In the genomic region with DNA sequence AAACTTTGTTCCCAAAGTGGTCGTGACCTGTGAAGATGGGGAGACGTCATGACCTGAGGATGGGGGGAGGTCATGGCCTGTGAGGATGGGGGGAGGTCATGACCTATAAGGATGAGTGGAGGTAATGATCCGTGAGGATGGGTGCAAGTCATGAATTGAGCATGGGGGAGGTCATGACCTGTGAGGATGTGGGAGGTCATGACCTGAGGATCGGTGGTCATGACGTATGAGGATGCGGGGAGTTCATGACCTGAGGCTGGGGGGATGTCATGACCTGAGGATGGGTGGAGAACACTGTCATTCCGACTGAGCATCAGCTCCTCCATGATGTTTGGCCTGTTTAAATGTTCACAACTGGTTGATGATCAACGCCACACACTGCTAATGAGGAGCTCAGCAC, we compare ENCODE assay signal across 25 cellular contexts. TPM values are rescaled to one million over a fixed set of nuclear protein-coding genes. Genes with fewer than 3 reads are reported as not detected.
DNase-seq lines count a peak whose midpoint lies in the region; ATAC-seq and TF ChIP-seq lines count a peak whose summit lies in the region.
"Had no signal": no experiment of that assay in that cellular context is flagged by ENCODE, and none has a peak within 500 bp of the region (broad histone marks: within the 10 kb centered on the region; RNA-seq: fewer than 3 reads in every experiment).

No MANE protein-coding gene starts in this region.

- H3K36me3 Mint-ChIP-seq in activated T-helper 1 cell treated with anti-CD3 and anti-CD28 coated beads, Interleukin-12 subunit alpha, Interleukin-12 subunit beta, Interleukin-2, Interleukin-4 antibody, amounts not matched to agents 30 ng/mL and 10 ng/mL and 1 ng/mL, durations not matched to agents 14 hours and 24 hours and 36 hours (ENCODE audit: low read depth), result peaks cover 1% of the 10 kb centered on the region
- peaks cover 27% of the 10 kb centered on the region for H3K36me3 Mint-ChIP-seq in effector memory CD8-positive, alpha-beta T cell (ENCODE audit: insufficient read depth)
- peaks cover 8% of the 10 kb centered on the region for H3K36me3 Mint-ChIP-seq in neural crest cell (ENCODE audit: low read depth)
- no peaks in the 10 kb centered on the region for H3K36me3 Mint-ChIP-seq in activated T-helper 17 cell treated with anti-CD3 and anti-CD28 coated beads, Interleukin-2, amount 50 U/mL, for 72 hours (ENCODE audit: low read depth)

- no peak overlapping the region for H3K4me3 ChIP-seq in PC-3 (ENCODE audit: low read length)
- H3K4me3 ChIP-seq in H7 (ENCODE audit: insufficient read depth, low read depth, low read length), result no peak overlapping the region
- H3K4me3 ChIP-seq in thyroid gland (replicated peaks in 1 of 3), result no peak overlapping the region
- H3K4me3 ChIP-seq: A549; BLaER1 treated with 17β-estradiol and CSF1 and Interleukin-3, amounts not matched to agents 10 nM and 100 nM; GM23338; HAP-1 had no signal

- TF ChIP-seq POLR2A in thyroid gland (IDR thresholded peaks at IDR 0.05), result no peak

- intact Hi-C loops in PC-3 (cut with micrococcal nuclease), result no loop called here
- intact Hi-C loops in activated T-helper 1 cell treated with anti-CD3 and anti-CD28 coated beads, Interleukin-12 subunit alpha, Interleukin-12 subunit beta, Interleukin-2, Interleukin-4 antibody, amounts not matched to agents 30 ng/mL and 10 ng/mL and 1 ng/mL, durations not matched to agents 14 hours and 24 hours and 36 hours (cut with micrococcal nuclease), result loop anchor here (5.0 kb wide), 1 partner anchor 158 kb away; a partner anchor contains a TSS
- intact Hi-C loops in thyroid gland (cut with DNase I), result loop anchor here (5.0 kb wide), 2 partner anchors 228 to 243 kb away; a partner anchor contains a TSS

- CTCF ChIA-PET in PC-3 (lab: Charles Lee), result no interaction called here

- H3K27me3 ChIP-seq in PC-3 (ENCODE audit: low read length), result no peaks in the 10 kb centered on the region
- no peaks in the 10 kb centered on the region for H3K27me3 ChIP-seq in H7 (ENCODE audit: control insufficient read depth, insufficient read depth, low read length)
- no peaks in the 10 kb centered on the region for H3K27me3 ChIP-seq in thyroid gland
- H3K27me3 ChIP-seq: BLaER1 treated with 17β-estradiol and CSF1 and Interleukin-3, amounts not matched to agents 10 nM and 100 nM had no signal

- no peak overlapping the region for H3K27ac ChIP-seq in PC-3 (ENCODE audit: low read length)
- H3K27ac ChIP-seq in thyroid gland, result no peak overlapping the region
- H3K27ac ChIP-seq: A549; BLaER1 treated with 17β-estradiol and CSF1 and Interleukin-3, amounts not matched to agents 10 nM and 100 nM; HL-60 had no signal

- no peak overlapping the region for H2AFZ ChIP-seq in PC-3 (ENCODE audit: low read length)
- H2AFZ ChIP-seq: GM23338 had no signal

- no peaks in the 10 kb centered on the region for H3F3A ChIP-seq in PC-3 (ENCODE audit: low read length, unreplicated experiment)

- H3K79me2 ChIP-seq in PC-3 (ENCODE audit: low read length), result no peaks in the 10 kb centered on the region

- no peaks in the 10 kb centered on the region for H3K9me3 Mint-ChIP-seq in activated T-helper 1 cell treated with anti-CD3 and anti-CD28 coated beads, Interleukin-12 subunit alpha, Interleukin-12 subunit beta, Interleukin-2, Interleukin-4 antibody, amounts not matched to agents 30 ng/mL and 10 ng/mL and 1 ng/mL, durations not matched to agents 14 hours and 24 hours and 36 hours
- no peaks in the 10 kb centered on the region for H3K9me3 Mint-ChIP-seq in effector memory CD8-positive, alpha-beta T cell
- H3K9me3 Mint-ChIP-seq in neural crest cell, result no peaks in the 10 kb centered on the region
- no peaks in the 10 kb centered on the region for H3K9me3 Mint-ChIP-seq in activated T-helper 17 cell treated with anti-CD3 and anti-CD28 coated beads, Interleukin-2, amount 50 U/mL, for 72 hours
- H3K9me3 Mint-ChIP-seq: CD4-positive, alpha-beta T cell; GM23338 had no signal

- H3K4me1 Mint-ChIP-seq in activated T-helper 1 cell treated with anti-CD3 and anti-CD28 coated beads, Interleukin-12 subunit alpha, Interleukin-12 subunit beta, Interleukin-2, Interleukin-4 antibody, amounts not matched to agents 30 ng/mL and 10 ng/mL and 1 ng/mL, durations not matched to agents 14 hours and 24 hours and 36 hours (ENCODE audit: low read depth), result peaks cover 7% of the 10 kb centered on the region
- H3K4me1 Mint-ChIP-seq in effector memory CD8-positive, alpha-beta T cell (ENCODE audit: low read depth in 2 of 2), result peaks cover 10 to 14% of the 10 kb centered on the region in 2 donors
- peaks cover 16% of the 10 kb centered on the region for H3K4me1 Mint-ChIP-seq in neural crest cell
- peaks cover 4% of the 10 kb centered on the region for H3K4me1 Mint-ChIP-seq in activated T-helper 17 cell treated with anti-CD3 and anti-CD28 coated beads, Interleukin-2, amount 50 U/mL, for 72 hours

- no peaks in the 10 kb centered on the region for H3K9me3 ChIP-seq in PC-3 (ENCODE audit: low read length)
- no peaks in the 10 kb centered on the region for H3K9me3 ChIP-seq in thyroid gland
- H3K9me3 ChIP-seq: A549; BLaER1 treated with 17β-estradiol and CSF1 and Interleukin-3, amounts not matched to agents 10 nM and 100 nM; HAP-1 had no signal

- H3K9me2 ChIP-seq in PC-3 (replicated peaks; ENCODE audit: low read length), result no peaks in the 10 kb centered on the region

- ATAC-seq in PC-3, result no peak
- no peak for ATAC-seq in effector memory CD8-positive, alpha-beta T cell (replicated peaks)
- ATAC-seq in activated T-helper 17 cell treated with anti-CD3 and anti-CD28 coated beads, Interleukin-2, amount 50 U/mL, for 72 hours (replicated peaks), result no peak
- ATAC-seq: A549, GM23338 had no signal

- WGBS in thyroid gland, 2 donors, result 74 to 90% methylated on average over 8 of the region's 8 CpGs

- no peaks in the 10 kb centered on the region for H4K20me1 ChIP-seq in PC-3 (ENCODE audit: low read length)

- no peaks in the 10 kb centered on the region for H3K36me3 ChIP-seq in PC-3 (ENCODE audit: low read depth, low read length)
- H3K36me3 ChIP-seq in H7 (replicated peaks; ENCODE audit: control insufficient read depth, insufficient read depth, low read length), result peaks cover 3% of the 10 kb centered on the region
- H3K36me3 ChIP-seq in thyroid gland, result no peaks in the 10 kb centered on the region
- H3K36me3 ChIP-seq: HAP-1 had no signal

- no TSS peak for BruUV-seq in PC-3 (replicated peaks; lab: Mats Ljungman, UMichigan)

- POLR2A ChIA-PET in PC-3 (lab: Charles Lee; ENCODE audit: unreplicated experiment), result no interaction called here

- TF ChIP-seq CTCF in PC-3 (conservative IDR thresholded peaks at IDR 0.05; ENCODE audit: low read depth, low read length) (no peak), neural crest cell (conservative IDR thresholded peaks at IDR 0.05) (no peak), thyroid gland (IDR thresholded peaks at IDR 0.05) (no peak)

- no peak for DNase-seq in PC-3
- DNase-seq in activated T-helper 1 cell treated with anti-CD3 and anti-CD28 coated beads, Interleukin-12 subunit alpha, Interleukin-12 subunit beta, Interleukin-2, Interleukin-4 antibody, amounts not matched to agents 30 ng/mL and 10 ng/mL and 1 ng/mL, durations not matched to agents 14 hours and 24 hours and 36 hours (ENCODE audit: low spot score), result no peak
- DNase-seq in effector memory CD8-positive, alpha-beta T cell, result no peak
- no peak for DNase-seq in neural crest cell (ENCODE audit: low read depth, low spot score)
- DNase-seq in H7, result no peak
- no peak for DNase-seq in NCI-H1417 (lab: John Stamatoyannopoulos, UW)
- DNase-seq in thyroid gland, result no peak
- DNase-seq: AML-193; CD4-positive, alpha-beta T cell; MV-4-11; NCI-H1105; NCI-H146; NCI-H2029; NCI-H446; NCI-H524 treated with DMSO at 0.1 percent for 48 hours; NCI-H82; NK-92 treated with Interleukin-12 subunit alpha and Interleukin-12 subunit beta, amount 100 ng/mL, for 24 hours; RPMI8226; SHP77 treated with DMSO at 0.1 percent for 48 hours had no signal

- H3K4me2 ChIP-seq in PC-3 (ENCODE audit: low read length), result peak overlapping the region; percentile 44
- H3K4me2 ChIP-seq: A549; BLaER1 treated with 17β-estradiol and CSF1 and Interleukin-3, amounts not matched to agents 10 nM and 100 nM; GM23338 had no signal

- peaks cover 6% of the 10 kb centered on the region for H3K27me3 Mint-ChIP-seq in activated T-helper 1 cell treated with anti-CD3 and anti-CD28 coated beads, Interleukin-12 subunit alpha, Interleukin-12 subunit beta, Interleukin-2, Interleukin-4 antibody, amounts not matched to agents 30 ng/mL and 10 ng/mL and 1 ng/mL, durations not matched to agents 14 hours and 24 hours and 36 hours (ENCODE audit: insufficient read depth)
- no peaks in the 10 kb centered on the region for H3K27me3 Mint-ChIP-seq in effector memory CD8-positive, alpha-beta T cell
- H3K27me3 Mint-ChIP-seq in neural crest cell (ENCODE audit: low read depth), result no peaks in the 10 kb centered on the region
- H3K27me3 Mint-ChIP-seq in activated T-helper 17 cell treated with anti-CD3 and anti-CD28 coated beads, Interleukin-2, amount 50 U/mL, for 72 hours, result no peaks in the 10 kb centered on the region
- H3K27me3 Mint-ChIP-seq: CD4-positive, alpha-beta T cell had no signal

- peaks cover 25% of the 10 kb centered on the region for H3K4me1 ChIP-seq in PC-3 (ENCODE audit: insufficient read depth, low read length)
- H3K4me1 ChIP-seq in thyroid gland, result peaks cover 5 to 10% of the 10 kb centered on the region in 2 donors
- H3K4me1 ChIP-seq: A549, HAP-1 had no signal

- no peak overlapping the region for H3K4me3 Mint-ChIP-seq in activated T-helper 1 cell treated with anti-CD3 and anti-CD28 coated beads, Interleukin-12 subunit alpha, Interleukin-12 subunit beta, Interleukin-2, Interleukin-4 antibody, amounts not matched to agents 30 ng/mL and 10 ng/mL and 1 ng/mL, durations not matched to agents 14 hours and 24 hours and 36 hours
- no peak overlapping the region for H3K4me3 Mint-ChIP-seq in effector memory CD8-positive, alpha-beta T cell
- no peak overlapping the region for H3K4me3 Mint-ChIP-seq in neural crest cell
- no peak overlapping the region for H3K4me3 Mint-ChIP-seq in activated T-helper 17 cell treated with anti-CD3 and anti-CD28 coated beads, Interleukin-2, amount 50 U/mL, for 72 hours
- H3K4me3 Mint-ChIP-seq: CD4-positive, alpha-beta T cell; GM23338 had no signal

- no peak overlapping the region for H3K9ac ChIP-seq in PC-3 (ENCODE audit: low read length)
- H3K9ac ChIP-seq: BLaER1 treated with 17β-estradiol and CSF1 and Interleukin-3, amounts not matched to agents 10 nM and 100 nM had no signal

- peak overlapping the region; percentile 38 for H3K27ac Mint-ChIP-seq in activated T-helper 1 cell treated with anti-CD3 and anti-CD28 coated beads, Interleukin-12 subunit alpha, Interleukin-12 subunit beta, Interleukin-2, Interleukin-4 antibody, amounts not matched to agents 30 ng/mL and 10 ng/mL and 1 ng/mL, durations not matched to agents 14 hours and 24 hours and 36 hours
- H3K27ac Mint-ChIP-seq in effector memory CD8-positive, alpha-beta T cell, result peak overlapping the region; percentile 6 to 29
- H3K27ac Mint-ChIP-seq in neural crest cell (ENCODE audit: unreplicated experiment), result peak overlapping the region; percentile 91
- no peak overlapping the region for H3K27ac Mint-ChIP-seq in activated T-helper 17 cell treated with anti-CD3 and anti-CD28 coated beads, Interleukin-2, amount 50 U/mL, for 72 hours
- H3K27ac Mint-ChIP-seq: CD4-positive, alpha-beta T cell; GM23338 had no signal

RNA-seq across cellular contexts. Expression of a gene that starts 25.9 kb away (rescaled TPM):
- total RNA-seq in PC-3 (2014; rRNA removed) (0.23 and 3.2 TPM in 2 replicates), neural crest cell (19.5 and 20.9 TPM in 2 replicates), thyroid gland (1 to 10 TPM; 4.1 to 6.7 (median 5.4) TPM)
- total RNA-seq in activated T-helper 1 cell treated with anti-CD3 and anti-CD28 coated beads, Interleukin-12 subunit alpha, Interleukin-12 subunit beta, Interleukin-2, Interleukin-4 antibody, amounts not matched to agents 30 ng/mL and 10 ng/mL and 1 ng/mL, durations not matched to agents 14 hours and 24 hours and 36 hours, result 0.34 and 0.71 TPM in 2 replicates
- 2.2 and 6.4 TPM in 2 replicates for total RNA-seq in H7 (2014; rRNA removed; shearing (Covaris generic))
- total RNA-seq in activated T-helper 17 cell treated with anti-CD3 and anti-CD28 coated beads, Interleukin-2, amount 50 U/mL, for 72 hours, result 1 to 10 TPM in 1 of 2 donors, under 1 TPM in 1; 0.91 to 4.6 TPM

RNA-seq across cellular contexts. Expression of a gene that starts 43.9 kb away (rescaled TPM):
- total RNA-seq in PC-3 (2014; rRNA removed) (32.3 and 33.7 TPM in 2 replicates), neural crest cell (39.7 and 41.9 TPM in 2 replicates), thyroid gland (100 to 1,000 TPM in 2 of 4 donors, 10 to 100 TPM in 2; 72.7 to 135 (median 108) TPM)
- 53.1 and 53.3 TPM in 2 replicates for total RNA-seq in activated T-helper 1 cell treated with anti-CD3 and anti-CD28 coated beads, Interleukin-12 subunit alpha, Interleukin-12 subunit beta, Interleukin-2, Interleukin-4 antibody, amounts not matched to agents 30 ng/mL and 10 ng/mL and 1 ng/mL, durations not matched to agents 14 hours and 24 hours and 36 hours
- total RNA-seq in H7 (2014; rRNA removed; shearing (Covaris generic)), result 23.1 and 23.5 TPM in 2 replicates
- total RNA-seq in activated T-helper 17 cell treated with anti-CD3 and anti-CD28 coated beads, Interleukin-2, amount 50 U/mL, for 72 hours, result 10 to 100 TPM; 37.0 to 50.0 TPM
